ENCODE assay signal across 8 cellular contexts in genomic region chr13:74290324-74290773, GRCh38.
DNase-seq lines count a peak whose midpoint lies in the region; ATAC-seq and TF ChIP-seq lines count a peak whose summit lies in the region.

No MANE protein-coding gene starts in this region.

- H3K9me3 Mint-ChIP-seq in activated T-helper 1 cell treated with anti-CD3 and anti-CD28 coated beads, Interleukin-12 subunit alpha, Interleukin-12 subunit beta, Interleukin-2, Interleukin-4 antibody, amounts not matched to agents 30 ng/mL and 10 ng/mL and 1 ng/mL, durations not matched to agents 14 hours and 24 hours and 36 hours: no peaks in the 10 kb centered on the region

- no peak overlapping the region for H3K27ac Mint-ChIP-seq in activated T-helper 1 cell treated with anti-CD3 and anti-CD28 coated beads, Interleukin-12 subunit alpha, Interleukin-12 subunit beta, Interleukin-2, Interleukin-4 antibody, amounts not matched to agents 30 ng/mL and 10 ng/mL and 1 ng/mL, durations not matched to agents 14 hours and 24 hours and 36 hours

- DNase-seq in AG08395 (ENCODE audit: low spot score) (peak; percentile 48), NCI-H2227 treated with DMSO at 0.1 percent for 48 hours (lab: John Stamatoyannopoulos, UW) (peak; percentile 96), fibroblast of villous mesenchyme (ENCODE audit: low read depth) (peak; percentile 69), occipital lobe (lab: John Stamatoyannopoulos, UW) (peak; percentile 25)
- peak; percentile 35 for DNase-seq in activated T-helper 1 cell treated with anti-CD3 and anti-CD28 coated beads, Interleukin-12 subunit alpha, Interleukin-12 subunit beta, Interleukin-2, Interleukin-4 antibody, amounts not matched to agents 30 ng/mL and 10 ng/mL and 1 ng/mL, durations not matched to agents 14 hours and 24 hours and 36 hours (ENCODE audit: low spot score)
- no peak for DNase-seq in NK-92 treated with Interleukin-12 subunit alpha and Interleukin-12 subunit beta, amount 100 ng/mL, for 24 hours (lab: John Stamatoyannopoulos, UW)

- H3K4me1 Mint-ChIP-seq in activated T-helper 1 cell treated with anti-CD3 and anti-CD28 coated beads, Interleukin-12 subunit alpha, Interleukin-12 subunit beta, Interleukin-2, Interleukin-4 antibody, amounts not matched to agents 30 ng/mL and 10 ng/mL and 1 ng/mL, durations not matched to agents 14 hours and 24 hours and 36 hours (ENCODE audit: low read depth): peaks cover 39% of the 10 kb centered on the region

- H3K27me3 Mint-ChIP-seq in activated T-helper 1 cell treated with anti-CD3 and anti-CD28 coated beads, Interleukin-12 subunit alpha, Interleukin-12 subunit beta, Interleukin-2, Interleukin-4 antibody, amounts not matched to agents 30 ng/mL and 10 ng/mL and 1 ng/mL, durations not matched to agents 14 hours and 24 hours and 36 hours (ENCODE audit: insufficient read depth): no peaks in the 10 kb centered on the region

- intact Hi-C loops in activated T-helper 1 cell treated with anti-CD3 and anti-CD28 coated beads, Interleukin-12 subunit alpha, Interleukin-12 subunit beta, Interleukin-2, Interleukin-4 antibody, amounts not matched to agents 30 ng/mL and 10 ng/mL and 1 ng/mL, durations not matched to agents 14 hours and 24 hours and 36 hours (cut with micrococcal nuclease): no loop called here

- ATAC-seq in GM18861 (IDR thresholded peaks at IDR 0.05; ENCODE audit: unreplicated experiment) (peak; percentile 67), HG03039 (IDR thresholded peaks at IDR 0.05; ENCODE audit: unreplicated experiment) (peak; percentile 87)

- no peak for TF ChIP-seq CTCF in fibroblast of villous mesenchyme (IDR thresholded peaks at IDR 0.05; ENCODE audit: insufficient read depth, low read depth, low read length)

- H3K4me3 ChIP-seq in fibroblast of villous mesenchyme (ENCODE audit: low read depth, low read length): no peak overlapping the region

- H3K4me3 Mint-ChIP-seq in activated T-helper 1 cell treated with anti-CD3 and anti-CD28 coated beads, Interleukin-12 subunit alpha, Interleukin-12 subunit beta, Interleukin-2, Interleukin-4 antibody, amounts not matched to agents 30 ng/mL and 10 ng/mL and 1 ng/mL, durations not matched to agents 14 hours and 24 hours and 36 hours: no peak overlapping the region

- no peaks in the 10 kb centered on the region for H3K36me3 Mint-ChIP-seq in activated T-helper 1 cell treated with anti-CD3 and anti-CD28 coated beads, Interleukin-12 subunit alpha, Interleukin-12 subunit beta, Interleukin-2, Interleukin-4 antibody, amounts not matched to agents 30 ng/mL and 10 ng/mL and 1 ng/mL, durations not matched to agents 14 hours and 24 hours and 36 hours (ENCODE audit: low read depth)
